Comparison of ENCODE assay signal across 1 cellular context in genomic region chr19:40750035-40750284, GRCh38.
TF ChIP-seq lines count a peak whose summit lies in the region.

No MANE protein-coding gene starts in this region.

TF ChIP-seq in K562, 482 proteins besides CTCF, POLR2A, EP300 and RAD21:
- TF ChIP-seq SUPT5H (IDR thresholded peaks at IDR 0.05) (0 out of 2 replicates have a peak, but pooled peaks have one; percentile 45), ZKSCAN8 (CRISPR knock-in tag; IDR thresholded peaks at IDR 0.05) (peak; percentile 49; the same call in 1 of the 2 replicates), ZNF184 (CRISPR knock-in tag; IDR thresholded peaks at IDR 0.05) (no peak), SNRNP70 (optimal IDR thresholded peaks at IDR 0.05; ENCODE audit: low read depth, low read length) (no peak), ZNF584 (CRISPR knock-in tag; IDR thresholded peaks at IDR 0.05; ENCODE audit: low read depth) (0 out of 2 replicates have a peak, but pooled peaks have one; percentile 78), NFRKB (IDR thresholded peaks at IDR 0.05; ENCODE audit: low read depth) (0 out of 2 replicates have a peak, but pooled peaks have one; percentile 97), THRAP3 (IDR thresholded peaks at IDR 0.05; ENCODE audit: borderline replicate concordance) (0 out of 2 replicates have a peak, but pooled peaks have one; percentile 18), CHD1 (IDR thresholded peaks at IDR 0.05; ENCODE audit: low read length) (peak; percentile 86), KHSRP (IDR thresholded peaks at IDR 0.05) (no peak), CTBP1 (IDR thresholded peaks at IDR 0.05; ENCODE audit: borderline replicate concordance) (no peak), POLR2B (IDR thresholded peaks at IDR 0.05; ENCODE audit: low read depth, partially characterized antibody) (no peak), KAT7 (CRISPR knock-in tag; IDR thresholded peaks at IDR 0.05; ENCODE audit: borderline replicate concordance) (peak; percentile 43; the same call in 1 of the 2 replicates), HDAC2 (IDR thresholded peaks at IDR 0.05) (0 out of 2 replicates have a peak, but pooled peaks have one; percentile 46), ZBTB17 (CRISPR knock-in tag; IDR thresholded peaks at IDR 0.05) (no peak), AFF4 (CRISPR knock-in tag; IDR thresholded peaks at IDR 0.05) (0 out of 2 replicates have a peak, but pooled peaks have one; percentile 90), ZNF766 (CRISPR knock-in tag; conservative IDR thresholded peaks at IDR 0.05) (peak; percentile 63), CC2D1A (IDR thresholded peaks at IDR 0.05) (0 out of 2 replicates have a peak, but pooled peaks have one; percentile 4), NFE2 (IDR thresholded peaks at IDR 0.05; ENCODE audit: low read depth) (no peak), ZNF395 (CRISPR knock-in tag; IDR thresholded peaks at IDR 0.05) (0 out of 2 replicates have a peak, but pooled peaks have one; percentile 78), ZNF644 (tag; IDR thresholded peaks at IDR 0.05; ENCODE audit: low read depth) (peak; percentile 81; the same call in 1 of the 2 replicates), ZNF175 (CRISPR knock-in tag; IDR thresholded peaks at IDR 0.05; ENCODE audit: low read depth) (peak; percentile 88), PYGO2 (tag; IDR thresholded peaks at IDR 0.05) (peak; percentile 70), PKNOX1 (IDR thresholded peaks at IDR 0.05) (no peak), ZNF23 (CRISPR knock-in tag; IDR thresholded peaks at IDR 0.05) (no peak), BRD4 (IDR thresholded peaks at IDR 0.05) (peak; percentile 94), ZNF740 (CRISPR knock-in tag; IDR thresholded peaks at IDR 0.05) (no peak), ZNF740 (tag; IDR thresholded peaks at IDR 0.05) (peak in 1 of 2 experiments; percentile 81; a peak in 1 of 4 replicates), NCOR1 (IDR thresholded peaks at IDR 0.05) (0 out of 2 replicates have a peak, but pooled peaks have one; percentile 9), ESRRB (CRISPR knock-in tag; IDR thresholded peaks at IDR 0.05; ENCODE audit: borderline replicate concordance) (0 out of 2 replicates have a peak, but pooled peaks have one; percentile 77), ZSCAN29 (IDR thresholded peaks at IDR 0.05) (peak; percentile 69; the same call in 1 of the 2 replicates)
